Comparison of ENCODE assay signal across 1 cellular context in genomic region chr12:57452937-57453509, GRCh38.
TF ChIP-seq lines count a peak whose summit lies in the region.

No MANE protein-coding gene starts in this region.

TF ChIP-seq in SK-N-SH, 30 proteins besides CTCF, POLR2A, EP300 and RAD21 (continued from another document):
- no peak for TF ChIP-seq USF1 (IDR thresholded peaks at IDR 0.05; ENCODE audit: borderline replicate concordance, low read depth)
- TF ChIP-seq ELF1 (IDR thresholded peaks at IDR 0.05) = no peak
